Comparison of ENCODE assay signal across 8 cellular contexts in the genomic region with DNA sequence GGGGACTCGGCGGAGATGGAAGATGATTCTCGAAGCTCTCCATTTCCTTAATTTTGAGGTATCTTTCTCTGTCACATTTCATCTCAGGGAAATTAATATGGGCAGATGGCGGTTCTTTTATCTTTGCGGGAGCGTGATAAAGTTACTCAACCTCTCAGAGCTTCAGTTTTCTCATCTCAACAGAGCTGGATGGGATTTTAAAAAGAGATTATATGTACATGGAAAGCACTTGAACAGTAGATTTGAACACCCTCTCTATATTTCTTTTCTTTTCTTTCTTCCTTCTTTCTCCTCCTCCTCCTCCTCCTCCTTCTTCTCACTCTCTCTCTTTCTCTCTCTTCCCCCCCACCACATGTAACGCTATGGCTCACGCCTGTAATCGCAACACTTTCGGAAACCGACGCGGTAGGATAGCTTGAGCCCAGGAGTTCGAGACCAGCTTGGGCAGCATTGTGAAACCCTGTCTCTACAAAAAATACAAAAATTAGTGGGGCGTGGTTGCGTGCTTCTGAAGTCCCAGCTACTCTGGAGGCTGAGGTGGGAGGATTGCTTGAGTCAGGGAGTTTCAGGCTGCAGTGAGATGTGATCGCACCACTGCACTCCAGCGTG. TPM values are rescaled to one million over a fixed set of nuclear protein-coding genes. Genes with fewer than 3 reads are reported as not detected.
A peak's percentile ranks its signal among the peaks of the same experiment; 100 is the strongest.
DNase-seq lines count a peak whose midpoint lies in the region; ATAC-seq lines count a peak whose summit lies in the region.

No MANE protein-coding gene starts in this region.

- peak overlapping the region; percentile 31 for H3K4me3 ChIP-seq in CD4-positive, CD25-positive, alpha-beta regulatory T cell (ENCODE audit: low read depth, low read length)

- peaks cover 12 to 22% (median 13%) of the 10 kb centered on the region in 4 donors for H3K4me1 Mint-ChIP-seq in CD4-positive, CD25-positive, alpha-beta regulatory T cell
- peaks cover 19 to 38% of the 10 kb centered on the region in 2 donors for H3K4me1 Mint-ChIP-seq in stimulated activated naive B cell treated with anti-CD40 and anti-IgM and Interleukin-4, amounts not matched to agents 10 μg/mL and 1 μg/mL and 100 μg/mL, for 72 hours

- no peaks in the 10 kb centered on the region for H3K36me3 Mint-ChIP-seq in CD4-positive, CD25-positive, alpha-beta regulatory T cell
- H3K36me3 Mint-ChIP-seq in stimulated activated naive B cell treated with anti-CD40 and anti-IgM and Interleukin-4, amounts not matched to agents 10 μg/mL and 1 μg/mL and 100 μg/mL, for 72 hours = peaks cover 6 to 11% of the 10 kb centered on the region in 2 donors

- peaks cover 0 to 4% (median 0%) of the 10 kb centered on the region in 7 donors for H3K9me3 Mint-ChIP-seq in CD4-positive, CD25-positive, alpha-beta regulatory T cell
- H3K9me3 Mint-ChIP-seq in stimulated activated naive B cell treated with anti-CD40 and anti-IgM and Interleukin-4, amounts not matched to agents 10 μg/mL and 1 μg/mL and 100 μg/mL, for 72 hours = no peaks in the 10 kb centered on the region

- peaks cover 70% of the 10 kb centered on the region for H3K27me3 Mint-ChIP-seq in CD4-positive, CD25-positive, alpha-beta regulatory T cell
- peaks cover 26 to 34% of the 10 kb centered on the region in 2 donors for H3K27me3 Mint-ChIP-seq in stimulated activated naive B cell treated with anti-CD40 and anti-IgM and Interleukin-4, amounts not matched to agents 10 μg/mL and 1 μg/mL and 100 μg/mL, for 72 hours

- H3K9me3 ChIP-seq in CD4-positive, CD25-positive, alpha-beta regulatory T cell (ENCODE audit: control insufficient read depth in 2 of 2, low read length in 2 of 2) = no peaks in the 10 kb centered on the region

- H3K27me3 ChIP-seq in CD4-positive, CD25-positive, alpha-beta regulatory T cell (ENCODE audit: control insufficient read depth, insufficient read depth, low read length) = peaks cover 22% of the 10 kb centered on the region

- peaks cover 22% of the 10 kb centered on the region for H3K4me1 ChIP-seq in CD4-positive, CD25-positive, alpha-beta regulatory T cell (ENCODE audit: control insufficient read depth, insufficient read depth, low read length, poor library complexity, severe bottlenecking)

- peak in 1 of 3 donors; percentile 14 for DNase-seq in CD4-positive, CD25-positive, alpha-beta regulatory T cell
- peak; percentile 58 to 61 for DNase-seq in activated T-cell treated with anti-CD3 and anti-CD28 coated beads, Interleukin-2, amount 50 U/mL, for 48 hours
- DNase-seq in kidney glomerular epithelial cell (lab: John Stamatoyannopoulos, UW) (peak; percentile 75), NCI-H2107 (lab: John Stamatoyannopoulos, UW) (no peak), substantia nigra (lab: John Stamatoyannopoulos, UW) (no peak)
- DNase-seq in stimulated activated naive B cell treated with anti-CD40 and anti-IgM and Interleukin-4, amounts not matched to agents 10 μg/mL and 1 μg/mL and 100 μg/mL, for 72 hours = peak; percentile 26

- no peak overlapping the region for H3K27ac ChIP-seq in CD4-positive, CD25-positive, alpha-beta regulatory T cell (ENCODE audit: insufficient read depth, low read length, poor library complexity, severe bottlenecking)
- no peak overlapping the region for H3K27ac ChIP-seq in substantia nigra (ENCODE audit: low read depth, low read length, poor library complexity, severe bottlenecking)

- no peak for ATAC-seq in CD4-positive, CD25-positive, alpha-beta regulatory T cell (ENCODE audit: low read depth in 2 of 2)
- peak; percentile 28 for ATAC-seq in HG02798 (IDR thresholded peaks at IDR 0.05; ENCODE audit: poor library complexity, unreplicated experiment)
- ATAC-seq in stimulated activated naive B cell treated with anti-CD40 and anti-IgM and Interleukin-4, amounts not matched to agents 10 μg/mL and 1 μg/mL and 100 μg/mL, for 72 hours (replicated peaks) = peak; percentile 49 to 53
- no peak for ATAC-seq in GM21786 (IDR thresholded peaks at IDR 0.05; ENCODE audit: unreplicated experiment)

- no peaks in the 10 kb centered on the region for H3K36me3 ChIP-seq in CD4-positive, CD25-positive, alpha-beta regulatory T cell (ENCODE audit: control insufficient read depth, insufficient read depth, low read length)

- peak overlapping the region; percentile 65 to 85 (median 85) for H3K4me3 Mint-ChIP-seq in CD4-positive, CD25-positive, alpha-beta regulatory T cell
- peak overlapping the region; percentile 88 for H3K4me3 Mint-ChIP-seq in stimulated activated naive B cell treated with anti-CD40 and anti-IgM and Interleukin-4, amounts not matched to agents 10 μg/mL and 1 μg/mL and 100 μg/mL, for 72 hours

- H3K27ac Mint-ChIP-seq in CD4-positive, CD25-positive, alpha-beta regulatory T cell = peak overlapping the region in 1 of 3 donors; percentile 64
- H3K27ac Mint-ChIP-seq in stimulated activated naive B cell treated with anti-CD40 and anti-IgM and Interleukin-4, amounts not matched to agents 10 μg/mL and 1 μg/mL and 100 μg/mL, for 72 hours = peak overlapping the region; percentile 68

RNA-seq across cellular contexts. Expression of a gene that starts 0.6 kb away (rescaled TPM):
- not detected for total RNA-seq in CD4-positive, CD25-positive, alpha-beta regulatory T cell
- polyA plus RNA-seq in CD4-positive, CD25-positive, alpha-beta regulatory T cell = under 1 TPM in 3 of 4 donors, not detected in 1; 0.25 to 0.38 (median 0.33) TPM

Comparison
In these comparisons a context has a peak if more than half of its experiments do, and no peak if none do; other contexts are left out.
1. ATAC-seq: peak in HG02798 (single experiment) and stimulated activated naive B cell treated with anti-CD40 and anti-IgM and Interleukin-4, amounts not matched to agents 10 μg/mL and 1 μg/mL and 100 μg/mL, for 72 hours (2 of 2); none in CD4-positive, CD25-positive, alpha-beta regulatory T cell (0 of 2) and GM21786 (single experiment).
2. DNase-seq: peak in activated T-cell treated with anti-CD3 and anti-CD28 coated beads, Interleukin-2, amount 50 U/mL, for 48 hours (2 of 2), kidney glomerular epithelial cell (single experiment) and stimulated activated naive B cell treated with anti-CD40 and anti-IgM and Interleukin-4, amounts not matched to agents 10 μg/mL and 1 μg/mL and 100 μg/mL, for 72 hours (single experiment); none in NCI-H2107 (single experiment) and substantia nigra (0 of 49).